ENCODE assay signal across 8 cellular contexts in genomic region chr3:4772171-4772804, GRCh38.
A peak's percentile ranks its signal among the peaks of the same experiment; 100 is the strongest.
DNase-seq lines count a peak whose midpoint lies in the region; ATAC-seq and TF ChIP-seq lines count a peak whose summit lies in the region.

No MANE protein-coding gene starts in this region.

- H3K27ac ChIP-seq in breast epithelium (peak overlapping the region; percentile 89 to 90), right lobe of liver (peak overlapping the region; percentile 7 to 27 (median 12))

- H3K4me1 ChIP-seq in breast epithelium (peaks cover 2 to 27% of the 10 kb centered on the region in 2 donors), right lobe of liver (no peaks in the 10 kb centered on the region)

- no peaks in the 10 kb centered on the region for H3K9me3 ChIP-seq in breast epithelium
- no peaks in the 10 kb centered on the region for H3K9me3 ChIP-seq in right lobe of liver

- TF ChIP-seq POLR2A in breast epithelium (IDR thresholded peaks at IDR 0.05) (no peak), right lobe of liver (IDR thresholded peaks at IDR 0.05) (no peak)

- H3K36me3 ChIP-seq in breast epithelium, result no peaks in the 10 kb centered on the region
- no peaks in the 10 kb centered on the region for H3K36me3 ChIP-seq in right lobe of liver

- H3K27me3 ChIP-seq in breast epithelium (no peaks in the 10 kb centered on the region), right lobe of liver (no peaks in the 10 kb centered on the region)

- DNase-seq in KG1 (lab: John Stamatoyannopoulos, UW), result peak; percentile 18
- peak; percentile 83 to 89 for DNase-seq in breast epithelium (ENCODE audit: low spot score in 2 of 2)
- peak in 1 of 3 donors; percentile 64 for DNase-seq in right lobe of liver
- peak; percentile 74 for DNase-seq in stromal cell of bone marrow (ENCODE audit: low read depth)
- no peak for DNase-seq in DMS53 (lab: John Stamatoyannopoulos, UW)
- DNase-seq in NCI-H2196 treated with DMSO at 0.1 percent for 48 hours (lab: John Stamatoyannopoulos, UW; ENCODE audit: unreplicated experiment), result no peak
- no peak for DNase-seq in DMS 273 (lab: John Stamatoyannopoulos, UW; ENCODE audit: unreplicated experiment)
- no peak for DNase-seq in globus pallidus (ENCODE audit: low spot score)

- no peak for TF ChIP-seq CTCF in breast epithelium (IDR thresholded peaks at IDR 0.05)
- TF ChIP-seq CTCF in right lobe of liver (IDR thresholded peaks at IDR 0.05), result no peak

- peak; percentile 67 to 77 (median 72) for ATAC-seq in right lobe of liver

- intact Hi-C loops in breast epithelium (cut with DNase I; ENCODE audit: low total_unique reads) (no loop called here), right lobe of liver (cut with DNase I) (no loop called here)

- 53% methylated on average over 4 of the region's 4 CpGs for WGBS in right lobe of liver (ENCODE audit: insufficient coverage, low coverage, low lambda C conversion rate, missing lambda C conversion rate)

- H3K4me3 ChIP-seq in breast epithelium, result no peak overlapping the region
- no peak overlapping the region for H3K4me3 ChIP-seq in right lobe of liver

Comparison
In these comparisons a context has a peak if more than half of its experiments do, and no peak if none do; other contexts are left out.
1. DNase-seq: peak in KG1 (single experiment), breast epithelium (2 of 2) and stromal cell of bone marrow (single experiment); none in DMS53 (single experiment), NCI-H2196 treated with DMSO at 0.1 percent for 48 hours (single experiment), DMS 273 (single experiment) and globus pallidus (single experiment).